1 cellular context compared by ENCODE assay signal in the genomic region with DNA sequence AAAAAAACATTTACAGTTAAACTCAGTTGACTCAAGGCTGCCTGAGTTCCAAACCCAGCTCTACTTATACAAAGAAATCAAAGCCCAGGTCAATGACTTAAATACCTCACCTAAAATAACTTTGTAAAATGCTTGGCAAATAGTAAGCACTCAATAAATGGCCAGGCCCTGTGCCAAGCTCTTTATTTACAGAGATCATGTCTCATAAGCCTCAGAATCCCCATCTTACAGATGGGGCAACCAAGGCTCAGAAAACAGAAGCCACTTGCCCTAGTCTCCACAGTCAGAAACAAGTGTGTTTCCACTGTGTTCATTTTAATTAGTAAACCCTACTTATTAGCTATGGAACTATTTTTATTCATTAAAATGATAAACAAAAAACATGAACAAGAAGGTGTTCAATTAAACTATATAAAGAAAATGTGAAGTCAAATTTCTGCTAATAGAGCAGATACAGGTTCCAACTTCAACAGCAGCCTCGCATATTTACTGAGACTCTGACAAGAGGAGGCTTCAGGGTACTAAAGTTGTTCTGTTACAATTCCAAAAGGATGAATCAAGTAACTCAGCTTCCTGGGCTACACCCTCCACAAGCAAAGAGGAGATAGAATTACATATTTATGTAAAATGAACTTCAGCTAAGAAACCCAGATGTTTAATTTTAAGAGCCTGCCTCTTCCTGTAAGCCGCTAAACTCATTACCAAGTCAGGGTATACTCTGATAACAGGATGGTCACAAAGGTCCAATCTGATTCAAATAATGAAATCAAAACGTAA.
TF ChIP-seq lines count a peak whose summit lies in the region.

No MANE protein-coding gene starts in this region.

TF ChIP-seq in HEK293, 187 proteins besides CTCF, POLR2A, EP300 and RAD21 (continued from another document):
- TF ChIP-seq ZNF501 (tag by site-specific recombination; IDR thresholded peaks at IDR 0.05) = no peak
- TF ChIP-seq KLF16 (tag by site-specific recombination; IDR thresholded peaks at IDR 0.05) = no peak
- peak; percentile 36; the same call in 1 of the 2 replicates for TF ChIP-seq ZNF664 (tag by site-specific recombination; IDR thresholded peaks at IDR 0.05)
- no peak for TF ChIP-seq ZNF169 (tag by site-specific recombination; IDR thresholded peaks at IDR 0.05)
- no peak for TF ChIP-seq ZNF600 (tag by site-specific recombination; IDR thresholded peaks at IDR 0.05)
- 0 out of 2 replicates have a peak, but pooled peaks have one; percentile 18 for TF ChIP-seq SP7 (tag by site-specific recombination; IDR thresholded peaks at IDR 0.05)
- TF ChIP-seq ZEB2 (tag by site-specific recombination; IDR thresholded peaks at IDR 0.05) = no peak
